17 cellular contexts compared by ENCODE assay signal in genomic region chr13:61648546-61648945, GRCh38.
DNase-seq lines count a peak whose midpoint lies in the region; ATAC-seq and TF ChIP-seq lines count a peak whose summit lies in the region.
"Had no signal": no experiment of that assay in that cellular context is flagged by ENCODE, and none has a peak within 500 bp of the region (broad histone marks: within the 10 kb centered on the region; RNA-seq: fewer than 3 reads in every experiment).

No MANE protein-coding gene starts in this region.

- no peaks in the 10 kb centered on the region for H3K4me1 ChIP-seq in GM23338 (ENCODE audit: insufficient read depth)
- H3K4me1 ChIP-seq: BE2C; BLaER1 treated with 17β-estradiol and CSF1 and Interleukin-3, amounts not matched to agents 10 nM and 100 nM had no signal

- H3K4me2 ChIP-seq in GM23338: no peak overlapping the region
- H3K4me2 ChIP-seq: BLaER1 treated with 17β-estradiol and CSF1 and Interleukin-3, amounts not matched to agents 10 nM and 100 nM had no signal

- H3K36me3 ChIP-seq in GM23338 (ENCODE audit: insufficient read depth) (no peaks in the 10 kb centered on the region), SK-N-MC (ENCODE audit: insufficient read depth, low read length) (no peaks in the 10 kb centered on the region)
- H3K36me3 ChIP-seq: BE2C; BLaER1 treated with 17β-estradiol and CSF1 and Interleukin-3, amounts not matched to agents 10 nM and 100 nM had no signal

- no peak for ATAC-seq in GM23338

- no peaks in the 10 kb centered on the region for H3F3A ChIP-seq in GM23338 (replicated peaks; ENCODE audit: low read depth)

- H3K4me3 Mint-ChIP-seq in GM23338 (no peak overlapping the region), glutamatergic neuron (ENCODE audit: unreplicated experiment) (no peak overlapping the region)
- H3K4me3 Mint-ChIP-seq in activated CD4-positive, alpha-beta T cell treated with anti-CD3 and anti-CD28 coated beads, Interleukin-2, amount 10 ng/mL, durations not matched to agents 24 days and 14 days: no peak overlapping the region
- H3K4me3 Mint-ChIP-seq: CD14-positive monocyte; CD4-positive, alpha-beta T cell; CD8-positive, alpha-beta memory T cell had no signal

- H3K27ac Mint-ChIP-seq in GM23338 (peak overlapping the region; percentile 65; the same call in 1 of the 2 replicates), glutamatergic neuron (ENCODE audit: unreplicated experiment) (peak overlapping the region; percentile 71)
- H3K27ac Mint-ChIP-seq in activated CD4-positive, alpha-beta T cell treated with anti-CD3 and anti-CD28 coated beads, Interleukin-2, amount 10 ng/mL, durations not matched to agents 24 days and 14 days: no peak overlapping the region
- H3K27ac Mint-ChIP-seq: CD14-positive monocyte; CD4-positive, alpha-beta T cell; CD8-positive, alpha-beta memory T cell had no signal

- H3K27me3 Mint-ChIP-seq in GM23338 (ENCODE audit: insufficient read depth, low read depth, poor library complexity) (no peaks in the 10 kb centered on the region), glutamatergic neuron (ENCODE audit: unreplicated experiment) (no peaks in the 10 kb centered on the region)
- H3K27me3 Mint-ChIP-seq in activated CD4-positive, alpha-beta T cell treated with anti-CD3 and anti-CD28 coated beads, Interleukin-2, amount 10 ng/mL, durations not matched to agents 24 days and 14 days: no peaks in the 10 kb centered on the region
- H3K27me3 Mint-ChIP-seq: CD4-positive, alpha-beta T cell; CD8-positive, alpha-beta memory T cell had no signal

- no peak overlapping the region for H3K9ac ChIP-seq in SK-N-MC (ENCODE audit: insufficient read length)
- H3K9ac ChIP-seq: BLaER1 treated with 17β-estradiol and CSF1 and Interleukin-3, amounts not matched to agents 10 nM and 100 nM had no signal

- DNase-seq in Ammon's horn (ENCODE audit: low spot score): peak; percentile 31
- no peak for DNase-seq in GM23338 (ENCODE audit: low spot score)
- no peak for DNase-seq in SK-N-MC (ENCODE audit: low read depth, low spot score)
- no peak for DNase-seq in glutamatergic neuron
- no peak for DNase-seq in activated CD4-positive, alpha-beta T cell treated with anti-CD3 and anti-CD28 coated beads, Interleukin-2, amount 10 ng/mL, durations not matched to agents 24 days and 14 days
- no peak for DNase-seq in T-helper 2 cell
- DNase-seq in activated T-cell treated with anti-CD3 and anti-CD28 coated beads for 4 hours: no peak
- DNase-seq: BE2C; CD4-positive, alpha-beta T cell; CD8-positive, alpha-beta memory T cell; DMS153; DND-41; H7; HCEC 1CT had no signal

- H3K9me2 ChIP-seq in GM23338 (ENCODE audit: insufficient read depth): no peaks in the 10 kb centered on the region

- no peak overlapping the region for H3K4me3 ChIP-seq in GM23338
- peak overlapping the region; percentile 32; the same call in 1 of the 2 replicates for H3K4me3 ChIP-seq in SK-N-MC
- H3K4me3 ChIP-seq: BLaER1 treated with 17β-estradiol and CSF1 and Interleukin-3, amounts not matched to agents 10 nM and 100 nM had no signal

- H3K27me3 ChIP-seq in GM23338 (ENCODE audit: insufficient read depth): no peaks in the 10 kb centered on the region
- H3K27me3 ChIP-seq: BE2C; BLaER1 treated with 17β-estradiol and CSF1 and Interleukin-3, amounts not matched to agents 10 nM and 100 nM had no signal

- TF ChIP-seq CTCF in GM23338 (conservative IDR thresholded peaks at IDR 0.05; ENCODE audit: low read depth in 2 of 2) (no peak), glutamatergic neuron (IDR thresholded peaks at IDR 0.05; ENCODE audit: partially characterized antibody, unreplicated experiment) (no peak)

- no peak overlapping the region for H2AFZ ChIP-seq in GM23338

- H3K4me1 Mint-ChIP-seq in GM23338: no peaks in the 10 kb centered on the region; the same call in 2 of the 3 replicates
- H3K4me1 Mint-ChIP-seq in glutamatergic neuron (ENCODE audit: low read depth, unreplicated experiment): peaks cover 11% of the 10 kb centered on the region
- H3K4me1 Mint-ChIP-seq in activated CD4-positive, alpha-beta T cell treated with anti-CD3 and anti-CD28 coated beads, Interleukin-2, amount 10 ng/mL, durations not matched to agents 24 days and 14 days: no peaks in the 10 kb centered on the region
- H3K4me1 Mint-ChIP-seq: CD14-positive monocyte; CD8-positive, alpha-beta memory T cell had no signal

- H3K9me3 Mint-ChIP-seq in GM23338 (no peaks in the 10 kb centered on the region), glutamatergic neuron (ENCODE audit: unreplicated experiment) (peaks cover 2% of the 10 kb centered on the region)
- peaks cover 8% of the 10 kb centered on the region for H3K9me3 Mint-ChIP-seq in activated CD4-positive, alpha-beta T cell treated with anti-CD3 and anti-CD28 coated beads, Interleukin-2, amount 10 ng/mL, durations not matched to agents 24 days and 14 days

- intact Hi-C loops in activated CD4-positive, alpha-beta T cell treated with anti-CD3 and anti-CD28 coated beads, Interleukin-2, amount 10 ng/mL, durations not matched to agents 24 days and 14 days (cut with micrococcal nuclease): no loop called here

- H3K9me3 ChIP-seq in SK-N-MC (ENCODE audit: low read depth, low read length): no peaks in the 10 kb centered on the region
- H3K9me3 ChIP-seq: BE2C; BLaER1 treated with 17β-estradiol and CSF1 and Interleukin-3, amounts not matched to agents 10 nM and 100 nM had no signal

- H3K36me3 Mint-ChIP-seq in GM23338 (ENCODE audit: low read depth) (no peaks in the 10 kb centered on the region), glutamatergic neuron (ENCODE audit: unreplicated experiment) (no peaks in the 10 kb centered on the region)
- H3K36me3 Mint-ChIP-seq in activated CD4-positive, alpha-beta T cell treated with anti-CD3 and anti-CD28 coated beads, Interleukin-2, amount 10 ng/mL, durations not matched to agents 24 days and 14 days (ENCODE audit: low read depth): no peaks in the 10 kb centered on the region
- H3K36me3 Mint-ChIP-seq: CD14-positive monocyte; CD8-positive, alpha-beta memory T cell had no signal

- H4K20me1 ChIP-seq in GM23338 (replicated peaks; ENCODE audit: insufficient read depth): no peaks in the 10 kb centered on the region
- H4K20me1 ChIP-seq: BLaER1 treated with 17β-estradiol and CSF1 and Interleukin-3, amounts not matched to agents 10 nM and 100 nM had no signal

- H3K27ac ChIP-seq in GM23338 (ENCODE audit: low read depth): no peak overlapping the region
- H3K27ac ChIP-seq in SK-N-MC: peak overlapping the region; percentile 4
- H3K27ac ChIP-seq: 22Rv1; BLaER1 treated with 17β-estradiol and CSF1 and Interleukin-3, amounts not matched to agents 10 nM and 100 nM had no signal

- no peaks in the 10 kb centered on the region for H3K79me2 ChIP-seq in GM23338 (replicated peaks; ENCODE audit: insufficient read depth)

TF ChIP-seq in GM23338, 12 proteins besides CTCF, POLR2A, EP300 and RAD21 (continues in another document):
- no peak for TF ChIP-seq POLR2AphosphoS5 (IDR thresholded peaks at IDR 0.05; ENCODE audit: low read depth)
- TF ChIP-seq CREB1 (CRISPR knock-in tag; IDR thresholded peaks at IDR 0.05; ENCODE audit: low read depth): no peak
- no peak for TF ChIP-seq JUNB (IDR thresholded peaks at IDR 0.05; ENCODE audit: unreplicated experiment)
- TF ChIP-seq EZH2phosphoT487 (IDR thresholded peaks at IDR 0.05; ENCODE audit: unreplicated experiment): no peak
